Comparison of ENCODE assay signal across 14 cellular contexts in genomic region chr7:47525066-47525623, GRCh38. TPM values are rescaled to one million over a fixed set of nuclear protein-coding genes. Genes with fewer than 3 reads are reported as not detected.
A peak's percentile ranks its signal among the peaks of the same experiment; 100 is the strongest.
DNase-seq lines count a peak whose midpoint lies in the region; ATAC-seq and TF ChIP-seq lines count a peak whose summit lies in the region.
"Had no signal": no experiment of that assay in that cellular context is flagged by ENCODE, and none has a peak within 500 bp of the region (broad histone marks: within the 10 kb centered on the region; RNA-seq: fewer than 3 reads in every experiment).

No MANE protein-coding gene starts in this region.

- no peak overlapping the region for H4K8ac ChIP-seq in IMR-90 (ENCODE audit: low read depth in 2 of 2, low read length in 2 of 2)

- no peaks in the 10 kb centered on the region for H3F3A ChIP-seq in neural progenitor cell (ENCODE audit: low read depth)

- no peak overlapping the region for H3K4me2 ChIP-seq in IMR-90 (ENCODE audit: low read depth, low read length)
- no peak overlapping the region for H3K4me2 ChIP-seq in neural progenitor cell

- no TSS peak for BruUV-seq in IMR-90 (replicated peaks; lab: Mats Ljungman, UMichigan)

- H3K9me3 Mint-ChIP-seq in chondrocyte (ENCODE audit: low read depth) (peaks cover 4% of the 10 kb centered on the region), neural progenitor cell (peaks cover 2% of the 10 kb centered on the region), natural killer cell (no peaks in the 10 kb centered on the region)
- H3K9me3 Mint-ChIP-seq: CD4-positive, alpha-beta T cell; H9 had no signal

- H3K14ac ChIP-seq in IMR-90 (replicated peaks; ENCODE audit: low read depth, low read length), result no peak overlapping the region

- peaks cover 10% of the 10 kb centered on the region for H3K4me1 ChIP-seq in IMR-90 (ENCODE audit: control insufficient read depth, insufficient read depth, low read length)
- H3K4me1 ChIP-seq in neural progenitor cell, result no peaks in the 10 kb centered on the region
- H3K4me1 ChIP-seq in testis, result peaks cover 9% of the 10 kb centered on the region
- H3K4me1 ChIP-seq in upper lobe of left lung, result peaks cover 0 to 12% (median 5%) of the 10 kb centered on the region in 4 donors

- H2AFZ ChIP-seq in IMR-90 (replicated peaks; ENCODE audit: low read length, poor library complexity), result no peak overlapping the region
- H2AFZ ChIP-seq in neural progenitor cell (replicated peaks), result no peak overlapping the region

- peaks cover 42 to 87% of the 10 kb centered on the region in 2 experiments for H3K79me1 ChIP-seq in IMR-90 (ENCODE audit: low read depth in 1 of 2, low read length in 2 of 2)

- DNase-seq in IMR-90 (no peak), chondrocyte (ENCODE audit: low spot score) (peak; percentile 24), neural progenitor cell (ENCODE audit: low spot score) (no peak), testis (peak; percentile 78), nucleus accumbens (lab: John Stamatoyannopoulos, UW) (no peak), upper lobe of left lung (no peak), natural killer cell (no peak)
- DNase-seq: ACHN; C1 segment of cervical spinal cord; CD4-positive, alpha-beta T cell; DMS79; GOT3; H9 had no signal

- H2BK20ac ChIP-seq in IMR-90 (ENCODE audit: low read depth, low read length), result no peak overlapping the region

- peaks cover 66% of the 10 kb centered on the region for H3K36me3 Mint-ChIP-seq in chondrocyte (ENCODE audit: low read depth)
- H3K36me3 Mint-ChIP-seq in neural progenitor cell, result peaks cover 31% of the 10 kb centered on the region
- no peaks in the 10 kb centered on the region for H3K36me3 Mint-ChIP-seq in natural killer cell

- H2BK120ac ChIP-seq in IMR-90 (ENCODE audit: low read depth, low read length), result no peak overlapping the region

- H2AK9ac ChIP-seq in IMR-90 (replicated peaks; ENCODE audit: low read depth, low read length, poor library complexity), result peak overlapping the region; percentile 53

- no peak for TF ChIP-seq CTCF in IMR-90 (conservative IDR thresholded peaks at IDR 0.05; ENCODE audit: low read depth, low read length)
- no peak for TF ChIP-seq CTCF in chondrocyte (IDR thresholded peaks at IDR 0.05)
- TF ChIP-seq CTCF in neural progenitor cell (IDR thresholded peaks at IDR 0.05), result no peak
- TF ChIP-seq CTCF in testis (IDR thresholded peaks at IDR 0.05), result no peak
- no peak for TF ChIP-seq CTCF in upper lobe of left lung (IDR thresholded peaks at IDR 0.05)
- no peak for TF ChIP-seq CTCF in natural killer cell (IDR thresholded peaks at IDR 0.05)

- H2BK5ac ChIP-seq in IMR-90 (ENCODE audit: low read depth, low read length, poor library complexity, severe bottlenecking), result no peak overlapping the region

- peaks cover 57% of the 10 kb centered on the region for H3K36me3 ChIP-seq in IMR-90 (ENCODE audit: control insufficient read depth, insufficient read depth, low read length)
- no peaks in the 10 kb centered on the region for H3K36me3 ChIP-seq in neural progenitor cell
- no peaks in the 10 kb centered on the region for H3K36me3 ChIP-seq in testis (ENCODE audit: low read depth, missing control alignments)
- peaks cover 0 to 26% (median 10%) of the 10 kb centered on the region in 4 donors for H3K36me3 ChIP-seq in upper lobe of left lung

- CTCF ChIA-PET in IMR-90 (lab: Yijun Ruan, JAX), result interaction anchor here (0.6 kb wide), 1 partner anchor 332 kb away, joined by 3 read pairs; no protein-coding TSS in a partner anchor

- H3K4ac ChIP-seq in IMR-90 (ENCODE audit: low read depth, low read length), result no peak overlapping the region

- H3K9ac ChIP-seq in IMR-90 (ENCODE audit: low read depth, low read length) (no peak overlapping the region), neural progenitor cell (no peak overlapping the region)

- no peak overlapping the region for H3K18ac ChIP-seq in IMR-90 (ENCODE audit: low read depth, low read length)

- peaks cover 7% of the 10 kb centered on the region for H3K79me2 ChIP-seq in neural progenitor cell (ENCODE audit: low read depth)

- intact Hi-C loops in IMR-90 (cut with micrococcal nuclease) (no loop called here), testis (cut with DNase I; ENCODE audit: low total_unique reads) (no loop called here), natural killer cell (cut with micrococcal nuclease) (no loop called here)

- H3K27me3 Mint-ChIP-seq in chondrocyte (ENCODE audit: low read depth), result no peaks in the 10 kb centered on the region
- peaks cover 2% of the 10 kb centered on the region for H3K27me3 Mint-ChIP-seq in neural progenitor cell (ENCODE audit: insufficient read depth, low read depth)
- H3K27me3 Mint-ChIP-seq in natural killer cell (ENCODE audit: low read depth in 2 of 2), result no peaks in the 10 kb centered on the region
- H3K27me3 Mint-ChIP-seq: B cell; CD4-positive, alpha-beta T cell had no signal

- H3K9me3 ChIP-seq in IMR-90 (ENCODE audit: control insufficient read depth, insufficient read depth, low read length) (peaks cover 4% of the 10 kb centered on the region; the same call in 1 of the 2 replicates), neural progenitor cell (ENCODE audit: low read depth) (no peaks in the 10 kb centered on the region), testis (no peaks in the 10 kb centered on the region), upper lobe of left lung (no peaks in the 10 kb centered on the region)

- in situ Hi-C loops in IMR-90 (cut with MboI; ENCODE audit: low sequenced_read_pairs), result no loop called here

- no peak overlapping the region for H2AK5ac ChIP-seq in IMR-90 (ENCODE audit: low read depth, low read length)

- TF ChIP-seq EP300 in upper lobe of left lung (IDR thresholded peaks at IDR 0.05), result no peak

- no peak overlapping the region for H4K5ac ChIP-seq in IMR-90 (ENCODE audit: low read depth, low read length)

- H3K27me3 ChIP-seq in IMR-90 (ENCODE audit: control insufficient read depth, insufficient read depth, low read length), result no peaks in the 10 kb centered on the region
- no peaks in the 10 kb centered on the region for H3K27me3 ChIP-seq in neural progenitor cell
- no peaks in the 10 kb centered on the region for H3K27me3 ChIP-seq in testis
- no peaks in the 10 kb centered on the region for H3K27me3 ChIP-seq in upper lobe of left lung

- no peak overlapping the region for H3K4me3 Mint-ChIP-seq in chondrocyte (ENCODE audit: unreplicated experiment)
- no peak overlapping the region for H3K4me3 Mint-ChIP-seq in neural progenitor cell
- H3K4me3 Mint-ChIP-seq in natural killer cell, result no peak overlapping the region
- H3K4me3 Mint-ChIP-seq: B cell; CD4-positive, alpha-beta T cell; H9 had no signal

- 95% methylated on average over 10 of the region's 12 CpGs; no CpG with 5 or more reads in 1 of the 2 experiments for WGBS in IMR-90 (ENCODE audit: extremely low coverage in 2 of 2, insufficient read length in 1 of 2), 2 experiments
- 73 to 76% methylated on average over 10 to 12 of the region's 12 CpGs for WGBS in testis, 2 donors
- 94 to 95% methylated on average over 12 of the region's 12 CpGs for WGBS in upper lobe of left lung, 2 donors

- H3K4me3 ChIP-seq in IMR-90 (ENCODE audit: insufficient read depth, low read depth, low read length) (no peak overlapping the region), neural progenitor cell (no peak overlapping the region), testis (no peak overlapping the region), upper lobe of left lung (no peak overlapping the region)

- peaks cover 26% of the 10 kb centered on the region for H3K4me1 Mint-ChIP-seq in chondrocyte (ENCODE audit: low read depth)
- peaks cover 23% of the 10 kb centered on the region for H3K4me1 Mint-ChIP-seq in neural progenitor cell
- no peaks in the 10 kb centered on the region for H3K4me1 Mint-ChIP-seq in natural killer cell

- no peak overlapping the region for H3K23ac ChIP-seq in IMR-90 (ENCODE audit: low read depth, low read length)

- H4K91ac ChIP-seq in IMR-90 (ENCODE audit: insufficient read depth, low read depth, low read length), result no peak overlapping the region

- H3K27ac ChIP-seq in IMR-90 (ENCODE audit: insufficient read depth, low read length) (no peak overlapping the region), neural progenitor cell (no peak overlapping the region), testis (peak overlapping the region in 1 of 2 donors; percentile 66), upper lobe of left lung (no peak overlapping the region)

- H3K27ac Mint-ChIP-seq in chondrocyte (ENCODE audit: unreplicated experiment), result no peak overlapping the region
- H3K27ac Mint-ChIP-seq in neural progenitor cell, result peak overlapping the region; percentile 36
- no peak overlapping the region for H3K27ac Mint-ChIP-seq in natural killer cell
- H3K27ac Mint-ChIP-seq: B cell; CD4-positive, alpha-beta T cell; H9 had no signal

- H2BK15ac ChIP-seq in IMR-90 (ENCODE audit: low read depth, low read length), result no peak overlapping the region

- no peak for ATAC-seq in IMR-90 (ENCODE audit: low read depth)
- no peak for ATAC-seq in upper lobe of left lung (ENCODE audit: low FRiP score in 2 of 2)
- no peak for ATAC-seq in natural killer cell

- no peak overlapping the region for H3K56ac ChIP-seq in IMR-90 (ENCODE audit: extremely low read depth, insufficient read depth, low read length)

- TF ChIP-seq POLR2A in IMR-90 (IDR thresholded peaks at IDR 0.05; ENCODE audit: low read depth, low read length) (no peak), testis (IDR thresholded peaks at IDR 0.05) (no peak), upper lobe of left lung (IDR thresholded peaks at IDR 0.05) (no peak)

- H3K9me1 ChIP-seq in IMR-90 (ENCODE audit: insufficient read depth, low read length), result peaks cover 37% of the 10 kb centered on the region

- H4K20me1 ChIP-seq in IMR-90 (ENCODE audit: insufficient read depth, low read length), result peaks cover 43% of the 10 kb centered on the region; the same call in 1 of the 2 replicates
- no peaks in the 10 kb centered on the region for H4K20me1 ChIP-seq in neural progenitor cell (ENCODE audit: low read depth)

- TF ChIP-seq RAD21 in IMR-90 (IDR thresholded peaks at IDR 0.05; ENCODE audit: low read length), result no peak

- POLR2A ChIA-PET in IMR-90 (lab: Charles Lee; ENCODE audit: unreplicated experiment), result no interaction called here

- dilution Hi-C loops in IMR-90 (cut with HindIII; ENCODE audit: low sequenced_read_pairs, unreplicated experiment), result no loop called here

TF ChIP-seq in IMR-90, 13 proteins besides CTCF, POLR2A, EP300 and RAD21 (continues in another document):
- TF ChIP-seq CHD1 (IDR thresholded peaks at IDR 0.05; ENCODE audit: low read depth, low read length) (no peak), MXI1 (IDR thresholded peaks at IDR 0.05; ENCODE audit: borderline replicate concordance, low read depth, low read length) (no peak)

RNA-seq across cellular contexts. Expression of gene TNS3, which starts 56.8 kb away (rescaled TPM):
- total RNA-seq in IMR-90 (2012; rRNA removed) (58.9 and 64.3 TPM in 2 replicates), chondrocyte (320 to 433 TPM (median 426 TPM) in 3 replicates), neural progenitor cell (ENCODE audit: low replicate concordance) (15.0 and 21.8 TPM in 2 replicates), testis (10 to 100 TPM; 60.0 to 93.5 TPM), upper lobe of left lung (100 to 1,000 TPM in 5 of 6 donors, 10 to 100 TPM in 1; 90.6 to 266 (median 143) TPM), natural killer cell (1 to 10 TPM; 1.6 to 3.5 (median 2.9) TPM)
- polyA plus RNA-seq in IMR-90 (2012; rRNA removed) (75.6 and 79.2 TPM in 2 replicates), testis (ENCODE audit: insufficient read depth, low read depth, low replicate concordance) (28.5 TPM)
- polyA plus RNA-seq in IMR-90 (2012; cell fraction: cytosol; rRNA removed), result 45.5 and 62.9 TPM in 2 replicates
- 103 and 160 TPM in 2 replicates for polyA plus RNA-seq in IMR-90 (2012; cell fraction: nucleus; rRNA removed; ENCODE audit: low replicate concordance)

Comparison
In these comparisons a context has a peak if more than half of its experiments do, and no peak if none do; other contexts are left out.
1. DNase-seq: peak in chondrocyte (single experiment) and testis (single experiment); none in IMR-90 (single experiment), neural progenitor cell (single experiment), nucleus accumbens (0 of 56), upper lobe of left lung (0 of 2) and natural killer cell (single experiment).